In genomic region chr9:37941253-37941652, GRCh38 we compare ENCODE assay signal across 18 cellular contexts. TPM values are rescaled to one million over a fixed set of nuclear protein-coding genes. Genes with fewer than 3 reads are reported as not detected.
DNase-seq lines count a peak whose midpoint lies in the region; ATAC-seq and TF ChIP-seq lines count a peak whose summit lies in the region.
"Had no signal": no experiment of that assay in that cellular context is flagged by ENCODE, and none has a peak within 500 bp of the region (broad histone marks: within the 10 kb centered on the region; RNA-seq: fewer than 3 reads in every experiment).

No MANE protein-coding gene starts in this region.

- TF ChIP-seq CTCF in BE2C (IDR thresholded peaks at IDR 0.05; ENCODE audit: low read depth, low read length) (peak; percentile 3; the same call in 1 of the 2 replicates), OCI-LY7 (conservative IDR thresholded peaks at IDR 0.05; ENCODE audit: low read length) (peak; percentile 26; the same call in 1 of the 2 replicates), endodermal cell (conservative IDR thresholded peaks at IDR 0.05) (peak; percentile 60)

- H3K9me3 ChIP-seq in BE2C (no peaks in the 10 kb centered on the region), OCI-LY7 (ENCODE audit: low read length) (no peaks in the 10 kb centered on the region), endodermal cell (ENCODE audit: control insufficient read depth, low read length) (no peaks in the 10 kb centered on the region)
- H3K9me3 ChIP-seq: A549 had no signal

- ATAC-seq in GM18517 (IDR thresholded peaks at IDR 0.05; ENCODE audit: unreplicated experiment) = no peak
- ATAC-seq: A549, Panc1 had no signal

- no peak overlapping the region for H3K9ac ChIP-seq in endodermal cell (ENCODE audit: extremely low read depth, low read length, poor library complexity, severe bottlenecking)

- no peaks in the 10 kb centered on the region for H3K9me3 Mint-ChIP-seq in endodermal cell
- H3K9me3 Mint-ChIP-seq: CD14-positive monocyte, IgD-negative memory B cell had no signal

- 97% methylated on average over 2 of the region's 2 CpGs; no CpG with 5 or more reads in 1 of the 2 experiments for whole genome bisulfite sequencing in endodermal cell (ENCODE audit: insufficient coverage in 1 of 2, insufficient read length in 1 of 2), 2 experiments

- DNase-seq in BE2C = no peak
- DNase-seq in H7 = peak; percentile 62
- DNase-seq in OCI-LY7 (ENCODE audit: low spot score) = no peak
- no peak for DNase-seq in endodermal cell
- DNase-seq in NCI-H2171 (lab: John Stamatoyannopoulos, UW) = no peak
- DNase-seq in dedifferentiated amniotic fluid mesenchymal stem cell (ENCODE audit: extremely low spot score) = no peak
- no peak for DNase-seq in head of caudate nucleus
- DNase-seq: NCI-H146; NCI-H2081 treated with DMSO at 0.1 percent for 48 hours; NCI-H2227 treated with DMSO at 0.1 percent for 48 hours; NCI-H524 treated with DMSO at 0.1 percent for 48 hours; NK-92 treated with Interleukin-12 subunit alpha and Interleukin-12 subunit beta, amount 100 ng/mL, for 24 hours; SHP77 treated with DMSO at 0.1 percent for 48 hours had no signal

- POLR2A ChIA-PET in OCI-LY7 (lab: Charles Lee) = interaction anchor here (1.1 kb wide), 1 partner anchor 8 kb away, joined by 4 read pairs; no protein-coding TSS in a partner anchor

- H3K4me1 Mint-ChIP-seq in endodermal cell = no peaks in the 10 kb centered on the region
- H3K4me1 Mint-ChIP-seq: IgD-negative memory B cell had no signal

- H3K9me2 ChIP-seq in OCI-LY7 (ENCODE audit: insufficient read depth, low read length) = no peaks in the 10 kb centered on the region

- no peaks in the 10 kb centered on the region for H3K27me3 Mint-ChIP-seq in endodermal cell (ENCODE audit: insufficient read depth)

- H3K27me3 ChIP-seq in BE2C (no peaks in the 10 kb centered on the region), H7 (ENCODE audit: control insufficient read depth, insufficient read depth, low read length) (no peaks in the 10 kb centered on the region), endodermal cell (ENCODE audit: control insufficient read depth, insufficient read depth, low read length, poor library complexity, severe bottlenecking) (no peaks in the 10 kb centered on the region)

- no peak overlapping the region for H2AFZ ChIP-seq in OCI-LY7 (ENCODE audit: low read length)

- H3K36me3 ChIP-seq in BE2C (peaks cover 14% of the 10 kb centered on the region), H7 (replicated peaks; ENCODE audit: control insufficient read depth, insufficient read depth, low read length) (no peaks in the 10 kb centered on the region; the same call in 1 of the 2 replicates), OCI-LY7 (ENCODE audit: insufficient read depth, low read length) (no peaks in the 10 kb centered on the region), endodermal cell (ENCODE audit: control insufficient read depth, insufficient read depth, low read length) (peaks cover 77% of the 10 kb centered on the region)

- H3K27ac Mint-ChIP-seq in endodermal cell = no peak overlapping the region
- H3K27ac Mint-ChIP-seq: IgD-negative memory B cell had no signal

- H3K36me3 Mint-ChIP-seq in endodermal cell (ENCODE audit: low read depth) = peaks cover 47% of the 10 kb centered on the region

- CTCF ChIA-PET in OCI-LY7 (lab: Charles Lee; ENCODE audit: unreplicated experiment) = no interaction called here

- H3K4me3 Mint-ChIP-seq in endodermal cell = no peak overlapping the region
- H3K4me3 Mint-ChIP-seq: CD14-positive monocyte, IgD-negative memory B cell had no signal

- H3K4me1 ChIP-seq in BE2C (peaks cover 29% of the 10 kb centered on the region), OCI-LY7 (ENCODE audit: insufficient read depth, low read length, poor library complexity, severe bottlenecking) (no peaks in the 10 kb centered on the region), endodermal cell (ENCODE audit: control insufficient read depth, insufficient read depth, low read length) (peaks cover 15% of the 10 kb centered on the region)

- H3K4me2 ChIP-seq in OCI-LY7 (ENCODE audit: low read length) = no peak overlapping the region
- H3K4me2 ChIP-seq: A549 had no signal

- H3K79me2 ChIP-seq in OCI-LY7 (ENCODE audit: insufficient read depth, low read depth, low read length) = no peaks in the 10 kb centered on the region

- intact Hi-C loops in OCI-LY7 (cut with micrococcal nuclease; ENCODE audit: unreplicated experiment) = no loop called here
- intact Hi-C loops in head of caudate nucleus (cut with DNase I) = no loop called here

- H3K27ac ChIP-seq in OCI-LY7 (ENCODE audit: low read depth, low read length, poor library complexity, severe bottlenecking) (no peak overlapping the region), endodermal cell (ENCODE audit: low read depth, low read length) (no peak overlapping the region)

- no peaks in the 10 kb centered on the region for H4K20me1 ChIP-seq in OCI-LY7 (ENCODE audit: insufficient read depth, low read length)

- no TSS peak for BruUV-seq in OCI-LY7 (replicated peaks; lab: Mats Ljungman, UMichigan)

- H3K4me3 ChIP-seq in BE2C (ENCODE audit: low read depth, low read length) (no peak overlapping the region), H7 (ENCODE audit: insufficient read depth, low read depth, low read length) (no peak overlapping the region), OCI-LY7 (ENCODE audit: low read depth, low read length, poor library complexity, severe bottlenecking) (no peak overlapping the region), endodermal cell (ENCODE audit: low read length) (no peak overlapping the region)
- H3K4me3 ChIP-seq: A549 had no signal

RNA-seq across cellular contexts. Expression of gene SLC25A51, which starts 37.3 kb away (rescaled TPM):
- 6.5 TPM for polyA plus RNA-seq in BE2C (2012; ENCODE audit: insufficient read depth, insufficient read length, low read depth)
- total RNA-seq in H7 (2014; rRNA removed; shearing (Covaris generic)) = 16.1 and 16.8 TPM in 2 replicates
- total RNA-seq in OCI-LY7 (2014; rRNA removed; shearing (Covaris generic)) = 20.1 and 31.8 TPM in 2 replicates
- total RNA-seq in OCI-LY7 (2022) = 32.4 and 34.3 TPM in 2 replicates
- 10 to 100 TPM; 15.8 to 17.2 TPM for total RNA-seq in endodermal cell
- 15.8 TPM for polyA plus RNA-seq in endodermal cell (2013, experiment 1 of 2)
- 16.7 TPM for polyA plus RNA-seq in endodermal cell (2013, experiment 2 of 2)

Comparison
In these comparisons a context has a peak if more than half of its experiments do, and no peak if none do; other contexts are left out.
1. CTCF ChIP-seq: peak in every context shown above with its lines; median percentile 60 in endodermal cell; 26 in OCI-LY7; 3 in BE2C.